In the genomic region with DNA sequence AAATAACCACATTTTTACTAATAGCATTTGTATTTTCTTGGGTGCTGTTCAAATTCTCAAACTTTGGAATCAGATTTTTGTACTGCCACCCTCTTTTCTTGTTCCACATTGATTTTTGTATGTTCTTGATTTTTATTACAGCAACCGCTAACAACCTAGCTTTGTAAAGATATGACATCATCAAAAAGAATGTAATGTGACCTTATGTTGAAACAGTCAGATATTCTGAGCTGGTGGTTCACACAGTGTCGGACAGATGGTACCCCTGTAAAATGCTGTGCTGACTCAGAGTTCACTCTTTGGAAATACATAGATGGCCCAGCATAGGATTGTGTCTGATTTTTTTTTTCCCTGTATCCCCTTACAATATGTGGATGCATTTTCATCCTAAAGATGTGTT, we compare ENCODE assay signal across 12 cellular contexts.
DNase-seq lines count a peak whose midpoint lies in the region; ATAC-seq, FAIRE-seq and TF ChIP-seq lines count a peak whose summit lies in the region.
"Had no signal": no experiment of that assay in that cellular context is flagged by ENCODE, and none has a peak within 500 bp of the region (broad histone marks: within the 10 kb centered on the region; RNA-seq: fewer than 3 reads in every experiment).

No MANE protein-coding gene starts in this region.

- FAIRE-seq in kidney (lab: Jason Lieb, UNC) = no peak

- no peak for TF ChIP-seq CTCF in cardiac fibroblast (IDR thresholded peaks at IDR 0.05; ENCODE audit: low read depth, low read length)
- TF ChIP-seq CTCF in mesothelial cell of epicardium (IDR thresholded peaks at IDR 0.05; ENCODE audit: unreplicated experiment) = no peak
- no peak for TF ChIP-seq CTCF in ascending aorta (IDR thresholded peaks at IDR 0.05)
- no peak for TF ChIP-seq CTCF in kidney (IDR thresholded peaks at IDR 0.05; ENCODE audit: borderline replicate concordance, extremely low read depth, insufficient read depth)

- peaks cover 0 to 14% of the 10 kb centered on the region in 2 donors for H3K36me3 ChIP-seq in ascending aorta
- H3K36me3 ChIP-seq in kidney (ENCODE audit: control insufficient read depth in 1 of 2, insufficient read depth in 2 of 2, low read length in 2 of 2) = no peaks in the 10 kb centered on the region

- no peak overlapping the region for H3K4me3 Mint-ChIP-seq in mesothelial cell of epicardium
- H3K4me3 Mint-ChIP-seq: activated CD4-positive, alpha-beta T cell treated with anti-CD3 and anti-CD28 coated beads, Interleukin-2, amount 10 ng/mL, durations not matched to agents 24 days and 14 days; stimulated activated naive CD8-positive, alpha-beta T cell treated with anti-CD3 and anti-CD28 coated beads, Interleukin-15, Interleukin-2, amounts not matched to agents 100 ng/mL and 50 ng/mL, for 24 hours had no signal

- H3K9me3 ChIP-seq in ascending aorta (no peaks in the 10 kb centered on the region), kidney (ENCODE audit: control insufficient read depth in 1 of 2, low read length in 2 of 2) (no peaks in the 10 kb centered on the region)

- no peaks in the 10 kb centered on the region for H3K27me3 ChIP-seq in ascending aorta

- no peak overlapping the region for H3K9ac ChIP-seq in kidney (ENCODE audit: low read length in 2 of 2)

- peaks cover 15% of the 10 kb centered on the region for H3K36me3 Mint-ChIP-seq in mesothelial cell of epicardium

- peaks cover 5 to 38% of the 10 kb centered on the region in 2 donors for H3K4me1 ChIP-seq in ascending aorta
- peaks cover 12 to 33% of the 10 kb centered on the region in 2 donors for H3K4me1 ChIP-seq in kidney (ENCODE audit: control insufficient read depth in 1 of 2, insufficient read depth in 1 of 2, low read depth in 1 of 2, low read length in 2 of 2)

- H3K9me3 Mint-ChIP-seq in mesothelial cell of epicardium = no peaks in the 10 kb centered on the region
- H3K9me3 Mint-ChIP-seq: activated CD4-positive, alpha-beta T cell treated with anti-CD3 and anti-CD28 coated beads, Interleukin-2, amount 10 ng/mL, durations not matched to agents 24 days and 14 days; stimulated activated naive CD8-positive, alpha-beta T cell treated with anti-CD3 and anti-CD28 coated beads, Interleukin-15, Interleukin-2, amounts not matched to agents 100 ng/mL and 50 ng/mL, for 24 hours had no signal

- peak; percentile 10 for DNase-seq in Caki2 (ENCODE audit: low read depth)
- peak; percentile 29 for DNase-seq in NCI-H1694 (lab: John Stamatoyannopoulos, UW)
- DNase-seq in cardiac fibroblast (ENCODE audit: low read depth in 2 of 2) = peak; percentile 85 to 95
- DNase-seq in mesothelial cell of epicardium (ENCODE audit: low spot score in 2 of 2, unreplicated experiment in 2 of 2) = no peak
- DNase-seq in ascending aorta (ENCODE audit: low spot score in 2 of 2) = no peak
- DNase-seq in kidney = no peak
- DNase-seq: activated CD4-positive, alpha-beta T cell treated with anti-CD3 and anti-CD28 coated beads, Interleukin-2, amount 10 ng/mL, durations not matched to agents 24 days and 14 days; effector CD8-positive, alpha-beta T cell; NCI-H146 had no signal

- H3K4me3 ChIP-seq in cardiac fibroblast (replicated peaks in 1 of 2; ENCODE audit: low read depth in 2 of 2, low read length in 2 of 2) = no peak overlapping the region
- H3K4me3 ChIP-seq in ascending aorta = no peak overlapping the region
- H3K4me3 ChIP-seq in kidney (ENCODE audit: low read length in 2 of 2) = no peak overlapping the region

- in situ Hi-C loops in Caki2 (cut with HindIII; ENCODE audit: low pct_unique_long_range_greater_than_20kb, low sequenced_read_pairs) = no loop called here

- H3K27ac ChIP-seq in ascending aorta = no peak overlapping the region
- H3K27ac ChIP-seq in kidney (ENCODE audit: low read depth in 2 of 2, low read length in 2 of 2) = no peak overlapping the region

- H3K27ac Mint-ChIP-seq in mesothelial cell of epicardium = peak overlapping the region; percentile 66
- H3K27ac Mint-ChIP-seq: activated CD4-positive, alpha-beta T cell treated with anti-CD3 and anti-CD28 coated beads, Interleukin-2, amount 10 ng/mL, durations not matched to agents 24 days and 14 days; stimulated activated naive CD8-positive, alpha-beta T cell treated with anti-CD3 and anti-CD28 coated beads, Interleukin-15, Interleukin-2, amounts not matched to agents 100 ng/mL and 50 ng/mL, for 24 hours had no signal

- no peaks in the 10 kb centered on the region for H3K27me3 Mint-ChIP-seq in mesothelial cell of epicardium (ENCODE audit: low read depth)
- H3K27me3 Mint-ChIP-seq: activated CD4-positive, alpha-beta T cell treated with anti-CD3 and anti-CD28 coated beads, Interleukin-2, amount 10 ng/mL, durations not matched to agents 24 days and 14 days; stimulated activated naive CD8-positive, alpha-beta T cell treated with anti-CD3 and anti-CD28 coated beads, Interleukin-15, Interleukin-2, amounts not matched to agents 100 ng/mL and 50 ng/mL, for 24 hours had no signal

- intact Hi-C loops in ascending aorta (cut with DNase I) (no loop called here), kidney (cut with DNase I) (no loop called here)

- no peak for ATAC-seq in HG02970 (IDR thresholded peaks at IDR 0.05; ENCODE audit: low FRiP score, unreplicated experiment)
- no peak for ATAC-seq in GM21619 (IDR thresholded peaks at IDR 0.05; ENCODE audit: unreplicated experiment)

- H3K4me1 Mint-ChIP-seq in mesothelial cell of epicardium = peaks cover 24% of the 10 kb centered on the region

Comparison
In these comparisons a context has a peak if more than half of its experiments do, and no peak if none do; other contexts are left out.
1. DNase-seq: peak in Caki2 (single experiment), NCI-H1694 (single experiment) and cardiac fibroblast (2 of 2); none in mesothelial cell of epicardium (0 of 2), ascending aorta (0 of 2) and kidney (single experiment).